In the genomic region with DNA sequence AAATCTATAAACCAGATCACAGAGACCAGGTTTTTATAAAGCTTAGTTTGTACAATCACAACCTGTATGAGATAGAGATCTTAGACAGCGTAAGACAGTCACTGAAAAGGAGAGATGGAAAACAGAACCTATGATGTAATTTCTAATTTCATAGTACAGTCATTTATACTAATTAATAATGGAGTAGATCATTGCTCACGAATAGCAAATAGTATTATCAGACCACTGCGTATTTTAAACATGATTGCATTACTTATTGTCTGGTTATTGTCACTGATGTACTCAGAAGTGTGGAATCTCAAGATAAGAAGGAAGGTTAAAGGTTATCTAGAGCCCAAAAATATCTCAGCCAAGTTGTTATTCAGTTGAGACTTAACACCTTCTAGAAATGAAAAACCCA, we compare ENCODE assay signal across 1 cellular context.
TF ChIP-seq lines count a peak whose summit lies in the region.

No MANE protein-coding gene starts in this region.

TF ChIP-seq in SK-N-SH treated with all-trans-retinoic acid at 6 μM for 48 hours, 23 proteins besides CTCF, POLR2A, EP300 and RAD21 (continued from another document):
- TF ChIP-seq, protein P1, sequence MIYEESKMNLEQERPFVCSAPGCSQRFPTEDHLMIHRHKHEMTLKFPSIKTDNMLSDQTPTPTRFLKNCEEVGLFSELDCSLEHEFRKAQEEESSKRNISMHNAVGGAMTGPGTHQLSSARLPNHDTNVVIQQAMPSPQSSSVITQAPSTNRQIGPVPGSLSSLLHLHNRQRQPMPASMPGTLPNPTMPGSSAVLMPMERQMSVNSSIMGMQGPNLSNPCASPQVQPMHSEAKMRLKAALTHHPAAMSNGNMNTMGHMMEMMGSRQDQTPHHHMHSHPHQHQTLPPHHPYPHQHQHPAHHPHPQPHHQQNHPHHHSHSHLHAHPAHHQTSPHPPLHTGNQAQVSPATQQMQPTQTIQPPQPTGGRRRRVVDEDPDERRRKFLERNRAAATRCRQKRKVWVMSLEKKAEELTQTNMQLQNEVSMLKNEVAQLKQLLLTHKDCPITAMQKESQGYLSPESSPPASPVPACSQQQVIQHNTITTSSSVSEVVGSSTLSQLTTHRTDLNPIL (CRISPR knock-in tag; IDR thresholded peaks at IDR 0.05; ENCODE audit: low read depth) = peak; percentile 100
- TF ChIP-seq ZFP3 (CRISPR knock-in tag; IDR thresholded peaks at IDR 0.05) (0 out of 2 replicates have a peak, but pooled peaks have one; percentile 21), SNAI2 (CRISPR knock-in tag; IDR thresholded peaks at IDR 0.05) (peak; percentile 92), RARB (CRISPR knock-in tag; IDR thresholded peaks at IDR 0.05) (peak; percentile 75; the same call in 1 of the 2 replicates), OSR1 (CRISPR knock-in tag; IDR thresholded peaks at IDR 0.05) (no peak)
- TF ChIP-seq, protein P2, sequence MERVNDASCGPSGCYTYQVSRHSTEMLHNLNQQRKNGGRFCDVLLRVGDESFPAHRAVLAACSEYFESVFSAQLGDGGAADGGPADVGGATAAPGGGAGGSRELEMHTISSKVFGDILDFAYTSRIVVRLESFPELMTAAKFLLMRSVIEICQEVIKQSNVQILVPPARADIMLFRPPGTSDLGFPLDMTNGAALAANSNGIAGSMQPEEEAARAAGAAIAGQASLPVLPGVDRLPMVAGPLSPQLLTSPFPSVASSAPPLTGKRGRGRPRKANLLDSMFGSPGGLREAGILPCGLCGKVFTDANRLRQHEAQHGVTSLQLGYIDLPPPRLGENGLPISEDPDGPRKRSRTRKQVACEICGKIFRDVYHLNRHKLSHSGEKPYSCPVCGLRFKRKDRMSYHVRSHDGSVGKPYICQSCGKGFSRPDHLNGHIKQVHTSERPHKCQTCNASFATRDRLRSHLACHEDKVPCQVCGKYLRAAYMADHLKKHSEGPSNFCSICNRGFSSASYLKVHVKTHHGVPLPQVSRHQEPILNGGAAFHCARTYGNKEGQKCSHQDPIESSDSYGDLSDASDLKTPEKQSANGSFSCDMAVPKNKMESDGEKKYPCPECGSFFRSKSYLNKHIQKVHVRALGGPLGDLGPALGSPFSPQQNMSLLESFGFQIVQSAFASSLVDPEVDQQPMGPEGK (CRISPR knock-in tag; IDR thresholded peaks at IDR 0.05; ENCODE audit: borderline replicate concordance) = peak; percentile 92
